Comparison of ENCODE assay signal across 1 cellular context in the genomic region with DNA sequence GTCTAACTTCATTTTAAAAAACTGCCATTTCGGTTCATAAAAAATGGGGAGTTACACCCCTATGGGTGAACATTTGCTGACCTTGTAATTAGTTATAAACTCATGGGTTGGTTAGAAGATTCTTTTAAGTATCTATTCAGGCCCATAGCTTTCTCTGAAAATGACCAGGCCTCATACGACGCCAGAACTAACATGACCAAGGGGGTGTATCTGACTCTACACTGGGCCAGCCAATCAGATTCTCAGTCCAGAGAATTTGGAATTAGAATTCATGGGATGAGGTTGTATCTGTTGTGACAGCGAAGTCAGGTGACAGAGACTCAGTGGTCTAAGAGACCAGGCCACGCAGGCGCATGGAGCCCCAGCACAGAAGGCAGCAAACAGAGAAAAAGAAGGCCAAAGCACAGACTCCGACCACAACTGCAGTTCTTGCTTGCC.
A peak's percentile ranks its signal among the peaks of the same experiment; 100 is the strongest.
TF ChIP-seq lines count a peak whose summit lies in the region.

No MANE protein-coding gene starts in this region.

TF ChIP-seq in IMR-90, 13 proteins besides CTCF, POLR2A, EP300 and RAD21:
- TF ChIP-seq, protein P1, sequence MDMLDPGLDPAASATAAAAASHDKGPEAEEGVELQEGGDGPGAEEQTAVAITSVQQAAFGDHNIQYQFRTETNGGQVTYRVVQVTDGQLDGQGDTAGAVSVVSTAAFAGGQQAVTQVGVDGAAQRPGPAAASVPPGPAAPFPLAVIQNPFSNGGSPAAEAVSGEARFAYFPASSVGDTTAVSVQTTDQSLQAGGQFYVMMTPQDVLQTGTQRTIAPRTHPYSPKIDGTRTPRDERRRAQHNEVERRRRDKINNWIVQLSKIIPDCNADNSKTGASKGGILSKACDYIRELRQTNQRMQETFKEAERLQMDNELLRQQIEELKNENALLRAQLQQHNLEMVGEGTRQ (IDR thresholded peaks at IDR 0.05; ENCODE audit: low read depth, low read length): no peak
- TF ChIP-seq SMC3 (IDR thresholded peaks at IDR 0.05; ENCODE audit: low read depth, low read length) (no peak), MAFK (IDR thresholded peaks at IDR 0.05; ENCODE audit: low read depth, low read length) (peak; percentile 31; the same call in 1 of the 2 replicates)
